ENCODE assay signal across 16 cellular contexts in the genomic region with DNA sequence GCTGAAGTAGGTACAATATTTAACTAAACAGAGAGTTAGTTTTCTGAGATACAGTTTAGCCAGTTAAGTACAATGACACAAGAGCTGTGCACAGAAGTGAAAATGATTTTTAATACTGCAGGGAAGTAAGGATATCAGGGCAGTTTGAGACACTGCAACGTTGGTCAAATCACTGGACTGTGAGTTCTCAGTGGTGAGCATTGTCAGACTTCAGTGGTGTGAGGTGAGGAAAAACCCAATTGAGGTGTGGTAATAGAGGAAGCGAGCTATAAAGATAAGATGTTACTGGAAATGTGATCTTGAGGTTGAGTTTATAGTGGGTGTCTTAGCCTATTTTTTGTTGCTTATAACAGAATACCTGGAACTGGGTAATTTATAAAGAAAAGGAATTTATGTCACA. TPM values are rescaled to one million over a fixed set of nuclear protein-coding genes. Genes with fewer than 3 reads are reported as not detected.
"Had no signal": no experiment of that assay in that cellular context is flagged by ENCODE, and none has a peak within 500 bp of the region (broad histone marks: within the 10 kb centered on the region; RNA-seq: fewer than 3 reads in every experiment).

No MANE protein-coding gene starts in this region.

- H3K27ac Mint-ChIP-seq: activated naive CD8-positive, alpha-beta T cell treated with anti-CD3 and anti-CD28 coated beads for 36 hours had no signal

- DNase-seq: activated naive CD8-positive, alpha-beta T cell treated with anti-CD3 and anti-CD28 coated beads for 36 hours; amniotic stem cell; effector CD8-positive, alpha-beta T cell; gastrocnemius medialis; head of caudate nucleus; left ventricle myocardium inferior; mammary epithelial cell; midbrain; occipital lobe; retina; spleen; stimulated activated CD4-positive, alpha-beta T cell treated with anti-CD3 and anti-CD28 coated beads, Interleukin-4, amount 100 ng/mL, for 4 hours; stimulated activated naive CD4-positive, alpha-beta T cell had no signal

- H3K4me1 ChIP-seq: gastrocnemius medialis, spleen had no signal

- H3K4me3 ChIP-seq: gastrocnemius medialis, left ventricle myocardium inferior, spleen had no signal

- H3K4me1 Mint-ChIP-seq: activated naive CD8-positive, alpha-beta T cell treated with anti-CD3 and anti-CD28 coated beads for 36 hours had no signal

- H3K27me3 ChIP-seq: gastrocnemius medialis, spleen had no signal

- H3K36me3 Mint-ChIP-seq: activated naive CD8-positive, alpha-beta T cell treated with anti-CD3 and anti-CD28 coated beads for 36 hours had no signal

- H3K36me3 ChIP-seq: gastrocnemius medialis, left ventricle myocardium inferior, spleen had no signal

- ATAC-seq: activated CD4-positive, CD25-positive, alpha-beta regulatory T cell treated with anti-CD3 and anti-CD28 coated beads, Interleukin-2, amount 50 U/mL, for 24 hours; esophagus mucosa; gastrocnemius medialis had no signal

- H3K9me3 ChIP-seq: gastrocnemius medialis, left ventricle myocardium inferior, spleen had no signal

- H3K27me3 Mint-ChIP-seq: activated naive CD8-positive, alpha-beta T cell treated with anti-CD3 and anti-CD28 coated beads for 36 hours had no signal

- H3K27ac ChIP-seq: gastrocnemius medialis, left ventricle myocardium inferior, spleen had no signal

- H3K4me3 Mint-ChIP-seq: activated naive CD8-positive, alpha-beta T cell treated with anti-CD3 and anti-CD28 coated beads for 36 hours had no signal

RNA-seq across cellular contexts. Expression of a gene that starts 12.8 kb away (rescaled TPM):
- total RNA-seq: activated CD8-positive, alpha-beta memory T cell treated with anti-CD3 and anti-CD28 coated beads for 36 hours; activated naive CD8-positive, alpha-beta T cell treated with anti-CD3 and anti-CD28 coated beads for 36 hours had no signal
